8 cellular contexts compared by ENCODE assay signal in genomic region chr15:41972341-41973237, GRCh38. TPM values are rescaled to one million over a fixed set of nuclear protein-coding genes. Genes with fewer than 3 reads are reported as not detected.
DNase-seq lines count a peak whose midpoint lies in the region; ATAC-seq and TF ChIP-seq lines count a peak whose summit lies in the region.

EHD4 (minus strand) TSS chr15:41972557; CDS start chr15:41972494, 63 bp downstream.

- H3K4me3 ChIP-seq in OCI-LY7 (ENCODE audit: low read depth, low read length, poor library complexity, severe bottlenecking) (peak within 1 kb of the TSS; percentile 72), epithelial cell of esophagus (ENCODE audit: low read length) (peak within 1 kb of the TSS; percentile 81), mononuclear cell (ENCODE audit: low read length) (peak within 1 kb of the TSS; percentile 83)

- peak; percentile 35; the same call in 1 of the 2 replicates for TF ChIP-seq CTCF in OCI-LY7 (conservative IDR thresholded peaks at IDR 0.05; ENCODE audit: low read length)
- TF ChIP-seq CTCF in epithelial cell of esophagus (IDR thresholded peaks at IDR 0.05; ENCODE audit: insufficient read depth, low read depth, low read length, missing control alignments) = no peak

- no peaks in the 10 kb centered on the region for H3K27me3 ChIP-seq in mononuclear cell (ENCODE audit: insufficient read depth, low read length)

- TSS peak; percentile 79 for BruUV-seq in OCI-LY7 (replicated peaks; lab: Mats Ljungman, UMichigan)

- H3K4me1 ChIP-seq in OCI-LY7 (ENCODE audit: insufficient read depth, low read length, poor library complexity, severe bottlenecking) (peaks cover 38% of the 10 kb centered on the region), mononuclear cell (ENCODE audit: insufficient read depth, low read length) (peaks cover 47% of the 10 kb centered on the region)

- CTCF ChIA-PET in OCI-LY7 (lab: Charles Lee; ENCODE audit: unreplicated experiment) = no interaction called here

- peak; percentile 73 for ATAC-seq in GM21526 (IDR thresholded peaks at IDR 0.05; ENCODE audit: low FRiP score, unreplicated experiment)

- no peaks in the 10 kb centered on the region for H3K36me3 ChIP-seq in OCI-LY7 (ENCODE audit: insufficient read depth, low read length)

- H3K27ac ChIP-seq in OCI-LY7 (ENCODE audit: low read depth, low read length, poor library complexity, severe bottlenecking) = peak within 1 kb of the TSS; percentile 88

- intact Hi-C loops in OCI-LY7 (cut with micrococcal nuclease; ENCODE audit: unreplicated experiment) = loop anchor here (5.0 kb wide), 1 partner anchor 45 kb away; no protein-coding TSS in a partner anchor

- peak within 1 kb of the TSS; percentile 89 for H2AFZ ChIP-seq in OCI-LY7 (ENCODE audit: low read length)

- H3K9me3 ChIP-seq in OCI-LY7 (ENCODE audit: low read length) (no peaks in the 10 kb centered on the region), mononuclear cell (ENCODE audit: low read depth, low read length) (no peaks in the 10 kb centered on the region)

- peaks cover 38% of the 10 kb centered on the region for H3K79me2 ChIP-seq in OCI-LY7 (ENCODE audit: insufficient read depth, low read depth, low read length)

- no peaks in the 10 kb centered on the region for H3K9me2 ChIP-seq in OCI-LY7 (ENCODE audit: insufficient read depth, low read length)

- peak; percentile 97 for DNase-seq in DMS114 treated with DMSO at 0.1 percent for 48 hours (lab: John Stamatoyannopoulos, UW; ENCODE audit: unreplicated experiment)
- peak; percentile 93 for DNase-seq in HuH-7.5 (ENCODE audit: low spot score)
- peak; percentile 98 for DNase-seq in OCI-LY7 (ENCODE audit: low spot score)
- peak; percentile 90 for DNase-seq in activated T-cell treated with anti-CD3 and anti-CD28 coated beads for 24 hours (ENCODE audit: low read depth)
- peak; percentile 100 for DNase-seq in epithelial cell of esophagus (ENCODE audit: low read depth)
- DNase-seq in stimulated activated CD8-positive, alpha-beta memory T cell treated with anti-CD3 and anti-CD28 coated beads, Interleukin-4, amount 100 ng/mL, for 1 hour (ENCODE audit: low read depth in 2 of 2, low spot score in 1 of 2) = peak; percentile 89 to 90

- H4K20me1 ChIP-seq in OCI-LY7 (ENCODE audit: insufficient read depth, low read length) = no peaks in the 10 kb centered on the region

- POLR2A ChIA-PET in OCI-LY7 (lab: Charles Lee) = interaction anchor here (0.5 to 1.5 kb wide), 11 partner anchors 9 to 1906 kb away, joined by 3 to 7 read pairs (median 3); partner anchors contain the start of gene RPAP1

- H3K4me2 ChIP-seq in OCI-LY7 (ENCODE audit: low read length) = peak within 1 kb of the TSS; percentile 97

RNA-seq across cellular contexts. Expression of gene EHD4, which starts in this region (rescaled TPM):
- total RNA-seq in OCI-LY7 (2014; rRNA removed; shearing (Covaris generic)) = 13.5 and 14.2 TPM in 2 replicates
- 19.4 and 20.7 TPM in 2 replicates for total RNA-seq in OCI-LY7 (2022)
- 35.3 TPM for total RNA-seq in mononuclear cell

Comparison
In these comparisons a context has a peak if more than half of its experiments do, and no peak if none do; other contexts are left out.
1. Peak in every context shown above with its lines: DNase-seq, ATAC-seq, H3K4me3 ChIP-seq and H3K27ac ChIP-seq.